Comparison of ENCODE assay signal across 20 cellular contexts in genomic region chr13:22169473-22169872, GRCh38.
"Had no signal": no experiment of that assay in that cellular context is flagged by ENCODE, and none has a peak within 500 bp of the region (broad histone marks: within the 10 kb centered on the region; RNA-seq: fewer than 3 reads in every experiment).

No MANE protein-coding gene starts in this region.

- H3K36me3 Mint-ChIP-seq: natural killer cell had no signal

- H3K9me3 Mint-ChIP-seq: natural killer cell had no signal

- H3K27ac ChIP-seq: colonic mucosa, foreskin keratinocyte, parathyroid adenoma, psoas muscle, spleen, stomach, thoracic aorta, transverse colon had no signal

- H3K4me3 ChIP-seq: colonic mucosa, psoas muscle, spleen, stomach, thoracic aorta, transverse colon had no signal

- H3K4me1 ChIP-seq: colonic mucosa, foreskin keratinocyte, parathyroid adenoma, psoas muscle, spleen, stomach, transverse colon had no signal

- H3K79me2 ChIP-seq: parathyroid adenoma had no signal

- H2AFZ ChIP-seq: parathyroid adenoma had no signal

- ATAC-seq: foreskin keratinocyte; natural killer cell; psoas muscle; sciatic nerve; stimulated activated naive B cell treated with anti-CD40 and anti-IgM and Interleukin-4, amounts not matched to agents 10 μg/mL and 1 μg/mL and 100 μg/mL, for 72 hours had no signal

- H3K4me1 Mint-ChIP-seq: natural killer cell; stimulated activated naive B cell treated with anti-CD40 and anti-IgM and Interleukin-4, amounts not matched to agents 10 μg/mL and 1 μg/mL and 100 μg/mL, for 72 hours had no signal

- H3K27ac Mint-ChIP-seq: natural killer cell; stimulated activated naive B cell treated with anti-CD40 and anti-IgM and Interleukin-4, amounts not matched to agents 10 μg/mL and 1 μg/mL and 100 μg/mL, for 72 hours had no signal

- H3K36me3 ChIP-seq: colonic mucosa, spleen, stomach, thoracic aorta, transverse colon had no signal

- H3K27me3 ChIP-seq: colonic mucosa, foreskin keratinocyte, spleen, stomach, transverse colon had no signal

- H3K9me3 ChIP-seq: colonic mucosa, psoas muscle, spleen, stomach, thoracic aorta, transverse colon had no signal

- DNase-seq: colonic mucosa; dermis blood vessel endothelial cell; erythroblast; mammary epithelial cell; natural killer cell; occipital lobe; psoas muscle; retina; spleen; stimulated activated CD4-positive, alpha-beta T cell treated with anti-CD3 and anti-CD28 coated beads, Interleukin-15, amount 100 ng/mL, for 24 hours; stimulated activated CD4-positive, alpha-beta T cell treated with anti-CD3 and anti-CD28 coated beads, Interleukin-1b, Interleukin-23, amount 100 ng/mL, for 48 hours; stimulated activated CD4-positive, alpha-beta T cell treated with anti-CD3 and anti-CD28 coated beads, Interleukin-4, amount 100 ng/mL, for 24 hours; stimulated activated naive B cell treated with anti-CD40 and anti-IgM and Interleukin-4, amounts not matched to agents 10 μg/mL and 1 μg/mL and 100 μg/mL, for 72 hours; stomach; substantia nigra; transverse colon had no signal

- H3K9ac ChIP-seq: parathyroid adenoma had no signal

- H3K4me3 Mint-ChIP-seq: natural killer cell; stimulated activated naive B cell treated with anti-CD40 and anti-IgM and Interleukin-4, amounts not matched to agents 10 μg/mL and 1 μg/mL and 100 μg/mL, for 72 hours had no signal
